ENCODE assay signal across 26 cellular contexts in genomic region chr18:71130351-71130750, GRCh38.
"Had no signal": no experiment of that assay in that cellular context is flagged by ENCODE, and none has a peak within 500 bp of the region (broad histone marks: within the 10 kb centered on the region; RNA-seq: fewer than 3 reads in every experiment).

No MANE protein-coding gene starts in this region.

- H3K4me1 Mint-ChIP-seq: nephron progenitor cell; neural crest cell; stimulated activated effector memory CD8-positive, alpha-beta T cell treated with anti-CD3 and anti-CD28 coated beads, Interleukin-12 subunit alpha, Interleukin-12 subunit beta, amount 100 ng/mL, for 72 hours; stimulated activated naive B cell treated with anti-CD40 and anti-IgM and Interleukin-4, amounts not matched to agents 10 μg/mL and 1 μg/mL and 100 μg/mL, for 72 hours had no signal

- H3K27ac ChIP-seq: neutrophil, pancreas, prostate gland, right lobe of liver, sigmoid colon, stomach, thoracic aorta, thyroid gland, tibial nerve, upper lobe of left lung, vagina had no signal

- H3K9me3 Mint-ChIP-seq: nephron progenitor cell, neural crest cell had no signal

- H3K4me3 Mint-ChIP-seq: naive thymus-derived CD8-positive, alpha-beta T cell; natural killer cell treated with Interleukin-12 subunit alpha and Interleukin-12 subunit beta and Interleukin-15 and Interleukin-18, amount 100 ng/mL, for 72 hours; nephron progenitor cell; neural crest cell; stimulated activated effector memory CD8-positive, alpha-beta T cell treated with anti-CD3 and anti-CD28 coated beads, Interleukin-12 subunit alpha, Interleukin-12 subunit beta, amount 100 ng/mL, for 72 hours; stimulated activated naive B cell treated with anti-CD40 and anti-IgM and Interleukin-4, amounts not matched to agents 10 μg/mL and 1 μg/mL and 100 μg/mL, for 72 hours; stimulated activated naive CD8-positive, alpha-beta T cell treated with anti-CD3 and anti-CD28 coated beads, Interleukin-15, Interleukin-2, amounts not matched to agents 100 ng/mL and 50 ng/mL, for 24 hours had no signal

- H3K27ac Mint-ChIP-seq: naive thymus-derived CD8-positive, alpha-beta T cell; natural killer cell treated with Interleukin-12 subunit alpha and Interleukin-12 subunit beta and Interleukin-15 and Interleukin-18, amount 100 ng/mL, for 72 hours; nephron progenitor cell; stimulated activated effector memory CD8-positive, alpha-beta T cell treated with anti-CD3 and anti-CD28 coated beads, Interleukin-12 subunit alpha, Interleukin-12 subunit beta, amount 100 ng/mL, for 72 hours; stimulated activated naive B cell treated with anti-CD40 and anti-IgM and Interleukin-4, amounts not matched to agents 10 μg/mL and 1 μg/mL and 100 μg/mL, for 72 hours; stimulated activated naive CD8-positive, alpha-beta T cell treated with anti-CD3 and anti-CD28 coated beads, Interleukin-15, Interleukin-2, amounts not matched to agents 100 ng/mL and 50 ng/mL, for 24 hours had no signal

- H3K27me3 Mint-ChIP-seq: natural killer cell treated with Interleukin-12 subunit alpha and Interleukin-12 subunit beta and Interleukin-15 and Interleukin-18, amount 100 ng/mL, for 72 hours; stimulated activated naive B cell treated with anti-CD40 and anti-IgM and Interleukin-4, amounts not matched to agents 10 μg/mL and 1 μg/mL and 100 μg/mL, for 72 hours; stimulated activated naive CD8-positive, alpha-beta T cell treated with anti-CD3 and anti-CD28 coated beads, Interleukin-15, Interleukin-2, amounts not matched to agents 100 ng/mL and 50 ng/mL, for 24 hours had no signal

- H3K27me3 ChIP-seq: neutrophil, pancreas, right lobe of liver, sigmoid colon, stomach, thyroid gland, tibial nerve, upper lobe of left lung, vagina had no signal

- H3K36me3 ChIP-seq: neutrophil, pancreas, prostate gland, right lobe of liver, sigmoid colon, stomach, thoracic aorta, thyroid gland, tibial nerve, upper lobe of left lung, vagina had no signal

- H3K4me1 ChIP-seq: pancreas, prostate gland, right lobe of liver, sigmoid colon, stomach, thyroid gland, tibial nerve, upper lobe of left lung, vagina had no signal

- H3K4me3 ChIP-seq: pancreas, prostate gland, right lobe of liver, sigmoid colon, stomach, thoracic aorta, thyroid gland, tibial nerve, upper lobe of left lung, vagina had no signal

- DNase-seq: naive thymus-derived CD8-positive, alpha-beta T cell; nephron progenitor cell; pancreas; right cardiac atrium; right lobe of liver; sigmoid colon; small intestine; stimulated activated CD4-positive, alpha-beta T cell treated with anti-CD3 and anti-CD28 coated beads, Interleukin-15, amount 100 ng/mL, for 24 hours; stimulated activated CD4-positive, alpha-beta T cell treated with anti-CD3 and anti-CD28 coated beads, Interleukin-2, amount 100 ng/mL, for 24 hours; stimulated activated CD4-positive, alpha-beta T cell treated with anti-CD3 and anti-CD28 coated beads, Interleukin-2, amount 100 ng/mL, for 48 hours; stimulated activated CD4-positive, alpha-beta T cell treated with anti-CD3 and anti-CD28 coated beads, Interleukin-4, amount 100 ng/mL, for 24 hours; stimulated activated naive B cell treated with anti-CD40 and anti-IgM and Interleukin-4, amounts not matched to agents 10 μg/mL and 1 μg/mL and 100 μg/mL, for 72 hours; stimulated activated naive CD4-positive, alpha-beta T cell treated with Interleukin-2 at 50 U/mL for 16 hours; stomach; thyroid gland; trophoblast cell; upper lobe of left lung had no signal

- ATAC-seq: naive thymus-derived CD8-positive, alpha-beta T cell; natural killer cell treated with Interleukin-12 subunit alpha and Interleukin-12 subunit beta and Interleukin-15 and Interleukin-18, amount 100 ng/mL, for 72 hours; pancreas; right cardiac atrium; right lobe of liver; stimulated activated effector memory CD8-positive, alpha-beta T cell treated with anti-CD3 and anti-CD28 coated beads, Interleukin-12 subunit alpha, Interleukin-12 subunit beta, amount 100 ng/mL, for 72 hours; stimulated activated naive B cell treated with anti-CD40 and anti-IgM and Interleukin-4, amounts not matched to agents 10 μg/mL and 1 μg/mL and 100 μg/mL, for 72 hours had no signal

- H3K36me3 Mint-ChIP-seq: naive thymus-derived CD8-positive, alpha-beta T cell; stimulated activated effector memory CD8-positive, alpha-beta T cell treated with anti-CD3 and anti-CD28 coated beads, Interleukin-12 subunit alpha, Interleukin-12 subunit beta, amount 100 ng/mL, for 72 hours; stimulated activated naive B cell treated with anti-CD40 and anti-IgM and Interleukin-4, amounts not matched to agents 10 μg/mL and 1 μg/mL and 100 μg/mL, for 72 hours had no signal

- H3K9me3 ChIP-seq: neutrophil, pancreas, prostate gland, right lobe of liver, thoracic aorta, thyroid gland, tibial nerve, upper lobe of left lung, vagina had no signal
